In the genomic region with DNA sequence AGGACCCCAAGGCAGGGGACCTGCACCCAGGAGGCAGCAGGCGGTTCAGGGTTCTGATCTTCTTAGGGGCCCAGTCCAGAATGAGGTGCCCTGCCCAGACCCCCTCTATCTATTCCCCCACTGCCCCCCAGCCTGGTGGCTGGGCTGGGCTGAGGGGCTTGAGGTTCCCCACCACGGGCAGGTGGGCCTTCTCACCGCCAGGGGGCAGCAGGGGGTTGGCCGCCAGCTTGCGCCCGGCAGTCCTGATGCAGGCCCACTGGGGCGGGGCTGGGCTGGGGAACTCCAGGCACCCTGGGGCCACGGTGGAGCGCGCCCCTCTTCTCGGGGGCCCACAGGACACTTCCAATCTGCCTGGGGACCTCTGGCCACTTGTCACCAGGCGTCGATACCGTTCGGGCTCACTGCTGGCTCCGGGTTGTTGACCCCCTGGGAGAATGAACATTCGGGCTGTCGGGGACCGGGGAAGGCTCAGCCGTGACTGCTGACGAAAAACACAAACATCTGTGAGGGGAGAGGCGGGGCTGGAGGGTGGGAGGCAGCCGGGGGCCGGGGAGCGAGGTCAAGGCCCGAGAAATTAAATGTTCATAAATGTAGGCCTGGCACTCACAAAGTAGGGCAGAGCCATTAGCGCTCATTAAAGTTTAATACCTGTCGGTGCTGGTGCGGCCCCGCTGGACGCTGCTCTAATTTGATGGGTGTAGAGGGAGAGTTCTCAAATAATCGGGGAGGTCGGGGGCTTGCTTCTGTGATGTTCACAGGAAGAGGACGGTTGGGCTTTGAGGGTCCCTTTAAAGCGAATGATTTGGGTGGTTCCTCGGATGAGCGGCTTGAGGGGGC, we compare ENCODE assay signal across 8 cellular contexts.
A peak's percentile ranks its signal among the peaks of the same experiment; 100 is the strongest.
DNase-seq lines count a peak whose midpoint lies in the region; TF ChIP-seq lines count a peak whose summit lies in the region.

No MANE protein-coding gene starts in this region.

- H3K4me3 ChIP-seq in NB4 (ENCODE audit: low read depth, low read length) (no peak overlapping the region), neutrophil (ENCODE audit: low read depth in 1 of 2, low read length in 1 of 2) (no peak overlapping the region), tibial artery (no peak overlapping the region)

- TF ChIP-seq CTCF in NB4 (IDR thresholded peaks at IDR 0.05; ENCODE audit: low read depth, low read length): peak; percentile 87
- peak; percentile 73 for TF ChIP-seq CTCF in neutrophil (IDR thresholded peaks at IDR 0.05)
- peak; percentile 68 to 71 for TF ChIP-seq CTCF in tibial artery (IDR thresholded peaks at IDR 0.05)

- TF ChIP-seq POLR2A in NB4 (IDR thresholded peaks at IDR 0.05; ENCODE audit: extremely low read depth, insufficient read length) (no peak), erythroblast (IDR thresholded peaks at IDR 0.05; ENCODE audit: low read length) (no peak)

- no peaks in the 10 kb centered on the region for H3K9me3 ChIP-seq in neutrophil
- no peaks in the 10 kb centered on the region for H3K9me3 ChIP-seq in tibial artery

- peak; percentile 52 for DNase-seq in EH (ENCODE audit: low read depth)
- peak; percentile 75 for DNase-seq in NB4 (ENCODE audit: low read depth)
- DNase-seq in activated CD8-positive, alpha-beta memory T cell treated with anti-CD3 and anti-CD28 coated beads for 48 hours (ENCODE audit: low read depth in 2 of 3, low spot score in 2 of 3): peak; percentile 31 to 62 (median 60)
- peak; percentile 78 to 87 for DNase-seq in erythroblast (lab: John Stamatoyannopoulos, UW)
- peak; percentile 26 to 78 for DNase-seq in tibial artery
- DNase-seq in cerebellar nuclear complex (lab: John Stamatoyannopoulos, UW): no peak
- DNase-seq in NK-92 treated with Interleukin-12 subunit alpha and Interleukin-12 subunit beta, amount 100 ng/mL, for 24 hours (lab: John Stamatoyannopoulos, UW): no peak

- intact Hi-C loops in tibial artery (cut with DNase I; ENCODE audit: low total_unique reads): loop anchor here (10.0 kb wide), 1 partner anchor 221 kb away; the partner anchor contains the start of gene GSE1

- H3K27ac ChIP-seq in neutrophil (no peak overlapping the region), tibial artery (peak overlapping the region; percentile 78 to 89)

- no peaks in the 10 kb centered on the region for H3K36me3 ChIP-seq in neutrophil
- no peaks in the 10 kb centered on the region for H3K36me3 ChIP-seq in tibial artery

- H3K27me3 ChIP-seq in neutrophil (peaks cover 37% of the 10 kb centered on the region), tibial artery (no peaks in the 10 kb centered on the region)

- no peaks in the 10 kb centered on the region for H3K4me1 ChIP-seq in neutrophil (ENCODE audit: control insufficient read depth in 1 of 2, insufficient read depth in 1 of 2, low read depth in 1 of 2, low read length in 1 of 2)
- H3K4me1 ChIP-seq in tibial artery: peaks cover 0 to 52% (median 46%) of the 10 kb centered on the region in 4 donors

Comparison
In these comparisons a context has a peak if more than half of its experiments do, and no peak if none do; other contexts are left out.
1. DNase-seq: peak in EH (single experiment), NB4 (single experiment), activated CD8-positive, alpha-beta memory T cell treated with anti-CD3 and anti-CD28 coated beads for 48 hours (3 of 3), erythroblast (2 of 2) and tibial artery (2 of 2); none in cerebellar nuclear complex (0 of 2) and NK-92 treated with Interleukin-12 subunit alpha and Interleukin-12 subunit beta, amount 100 ng/mL, for 24 hours (single experiment).
2. Peak in every context shown above with its lines, with median percentiles within 50 percentile points of each other: CTCF ChIP-seq.